ENCODE assay signal across 13 cellular contexts in the genomic region with DNA sequence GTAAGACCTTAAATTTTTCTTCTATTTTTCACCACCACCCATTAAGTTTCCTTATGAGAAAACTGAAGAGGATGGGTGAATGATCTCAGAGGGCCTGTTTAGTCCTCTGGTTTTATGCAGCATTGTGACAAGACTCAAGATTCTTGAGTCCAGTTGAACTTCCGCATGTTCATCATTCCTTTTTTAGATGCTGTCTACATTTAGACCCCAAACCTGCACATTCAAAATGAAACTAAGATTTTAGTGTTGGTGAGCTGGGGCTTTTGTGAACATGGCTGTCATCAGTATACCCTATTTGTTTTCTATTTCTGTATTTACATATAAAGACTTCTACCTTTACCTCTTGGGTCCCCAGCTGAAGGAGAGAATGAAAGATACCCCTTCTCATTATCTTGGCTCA. TPM values are rescaled to one million over a fixed set of nuclear protein-coding genes. Genes with fewer than 3 reads are reported as not detected.
DNase-seq lines count a peak whose midpoint lies in the region; ATAC-seq and TF ChIP-seq lines count a peak whose summit lies in the region.
"Had no signal": no experiment of that assay in that cellular context is flagged by ENCODE, and none has a peak within 500 bp of the region (broad histone marks: within the 10 kb centered on the region; RNA-seq: fewer than 3 reads in every experiment).

No MANE protein-coding gene starts in this region.

- H3K27ac Mint-ChIP-seq in CD4-positive, CD25-positive, alpha-beta regulatory T cell: peak overlapping the region in 1 of 3 donors; percentile 57

- H3K36me3 Mint-ChIP-seq in CD4-positive, CD25-positive, alpha-beta regulatory T cell: no peaks in the 10 kb centered on the region

- no peak for ATAC-seq in CD4-positive, CD25-positive, alpha-beta regulatory T cell (ENCODE audit: low read depth in 2 of 2)
- ATAC-seq in GM19025 (IDR thresholded peaks at IDR 0.05; ENCODE audit: low read depth, unreplicated experiment) (peak; percentile 74), HG02678 (IDR thresholded peaks at IDR 0.05; ENCODE audit: unreplicated experiment) (peak; percentile 66), HG03558 (IDR thresholded peaks at IDR 0.05; ENCODE audit: extremely low read depth, unreplicated experiment) (peak; percentile 70), esophagus mucosa (no peak)

- peaks cover 26% of the 10 kb centered on the region for H3K4me1 ChIP-seq in CD4-positive, CD25-positive, alpha-beta regulatory T cell (ENCODE audit: control insufficient read depth, insufficient read depth, low read length, poor library complexity, severe bottlenecking)

- no peaks in the 10 kb centered on the region for H3K36me3 ChIP-seq in CD4-positive, CD25-positive, alpha-beta regulatory T cell (ENCODE audit: control insufficient read depth, insufficient read depth, low read length)
- H3K36me3 ChIP-seq in brain microvascular endothelial cell (replicated peaks): no peaks in the 10 kb centered on the region

- no peaks in the 10 kb centered on the region for H3K27me3 ChIP-seq in CD4-positive, CD25-positive, alpha-beta regulatory T cell (ENCODE audit: control insufficient read depth, insufficient read depth, low read length)
- no peaks in the 10 kb centered on the region for H3K27me3 ChIP-seq in brain microvascular endothelial cell (replicated peaks)

- H3K4me3 ChIP-seq in CD4-positive, CD25-positive, alpha-beta regulatory T cell (ENCODE audit: low read depth, low read length): peak overlapping the region; percentile 56
- H3K4me3 ChIP-seq in brain microvascular endothelial cell (ENCODE audit: low read depth, low read length): no peak overlapping the region

- no peak for TF ChIP-seq CTCF in brain microvascular endothelial cell (IDR thresholded peaks at IDR 0.05; ENCODE audit: low read depth, low read length, missing control alignments)

- no peaks in the 10 kb centered on the region for H3K9me3 Mint-ChIP-seq in CD4-positive, CD25-positive, alpha-beta regulatory T cell

- peak overlapping the region in 1 of 4 donors; percentile 44 for H3K4me3 Mint-ChIP-seq in CD4-positive, CD25-positive, alpha-beta regulatory T cell

- in situ Hi-C loops in brain microvascular endothelial cell (cut with HindIII; ENCODE audit: low pct_ligation_motif_present, low sequenced_read_pairs): loop anchor here (25.0 kb wide), 1 partner anchor 169 kb away; no protein-coding TSS in a partner anchor

- no peaks in the 10 kb centered on the region for H3K27me3 Mint-ChIP-seq in CD4-positive, CD25-positive, alpha-beta regulatory T cell

- peak overlapping the region; percentile 26 for H3K27ac ChIP-seq in CD4-positive, CD25-positive, alpha-beta regulatory T cell (ENCODE audit: insufficient read depth, low read length, poor library complexity, severe bottlenecking)
- H3K27ac ChIP-seq in brain microvascular endothelial cell: no peak overlapping the region

- H3K9me3 ChIP-seq in CD4-positive, CD25-positive, alpha-beta regulatory T cell (ENCODE audit: control insufficient read depth in 2 of 2, low read length in 2 of 2): no peaks in the 10 kb centered on the region

- peaks cover 18 to 60% (median 44%) of the 10 kb centered on the region in 4 donors for H3K4me1 Mint-ChIP-seq in CD4-positive, CD25-positive, alpha-beta regulatory T cell

- DNase-seq in CD4-positive, CD25-positive, alpha-beta regulatory T cell: peak in 1 of 3 donors; percentile 42
- DNase-seq in brain microvascular endothelial cell: no peak
- no peak for DNase-seq in hypothalamus (lab: John Stamatoyannopoulos, UW)
- DNase-seq in cortex of kidney (lab: John Stamatoyannopoulos, UW): no peak
- DNase-seq: central memory CD4-positive, alpha-beta T cell; MV-4-11; trophoblast cell had no signal

RNA-seq across cellular contexts. Expression of gene NET1, which starts 31.1 kb away (rescaled TPM):
- total RNA-seq in CD4-positive, CD25-positive, alpha-beta regulatory T cell: 27.7 TPM
- 10 to 100 TPM; 11.3 to 15.4 (median 14.0) TPM for polyA plus RNA-seq in CD4-positive, CD25-positive, alpha-beta regulatory T cell
- 182 TPM for total RNA-seq in esophagus mucosa

RNA-seq across cellular contexts. Expression of gene TUBAL3, which starts 38.8 kb away (rescaled TPM):
- not detected for total RNA-seq in CD4-positive, CD25-positive, alpha-beta regulatory T cell
- polyA plus RNA-seq in CD4-positive, CD25-positive, alpha-beta regulatory T cell: under 1 TPM in 1 of 4 donors, not detected in 3; 0.31 TPM
- total RNA-seq in esophagus mucosa: 0.12 TPM

RNA-seq across cellular contexts. Expression of gene CALML5, which starts 55.9 kb away (rescaled TPM):
- not detected for total RNA-seq in CD4-positive, CD25-positive, alpha-beta regulatory T cell
- polyA plus RNA-seq in CD4-positive, CD25-positive, alpha-beta regulatory T cell: not detected
- 16.6 TPM for total RNA-seq in esophagus mucosa
- total RNA-seq: glomerular endothelial cell, RPMI7951 had no signal

Comparison
In these comparisons a context has a peak if more than half of its experiments do, and no peak if none do; other contexts are left out.
1. ATAC-seq: peak in GM19025 (single experiment), HG02678 (single experiment) and HG03558 (single experiment); none in CD4-positive, CD25-positive, alpha-beta regulatory T cell (0 of 2) and esophagus mucosa (single experiment).
2. RNA of gene CALML5, which starts 55.9 kb away (total RNA-seq): 16.6 TPM in esophagus mucosa (single experiment); not detected in CD4-positive, CD25-positive, alpha-beta regulatory T cell (single experiment); every median in the first group is over 10 times any median in the second.